18 cellular contexts compared by ENCODE assay signal in the genomic region with DNA sequence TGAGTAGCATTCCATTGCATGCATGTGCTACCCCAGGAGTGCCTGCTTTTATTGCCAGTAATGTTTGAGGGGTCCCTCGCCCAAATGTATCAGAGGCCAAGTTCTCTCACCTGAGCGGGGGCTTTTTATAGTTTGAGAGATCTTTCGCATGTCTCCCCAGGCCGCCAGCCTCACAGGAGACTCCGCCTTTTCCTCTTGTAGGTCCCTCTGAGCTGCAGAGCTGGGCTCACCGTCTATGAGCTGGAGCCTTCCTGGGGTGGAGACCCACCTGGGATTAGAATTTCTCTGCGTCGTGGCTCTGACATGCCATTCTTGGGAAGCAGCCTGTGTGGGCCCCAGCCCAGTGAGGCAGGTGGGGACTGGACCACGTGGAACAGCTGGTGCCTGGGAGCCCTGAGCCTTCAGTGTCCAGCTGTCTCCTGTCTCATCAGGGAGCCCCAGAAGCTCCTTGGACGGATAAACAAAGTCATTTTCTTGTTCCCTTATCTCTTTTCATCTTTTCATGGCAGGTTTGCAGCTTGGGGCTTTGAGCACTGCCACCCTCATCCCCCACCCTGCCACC.
"Had no signal": no experiment of that assay in that cellular context is flagged by ENCODE, and none has a peak within 500 bp of the region (broad histone marks: within the 10 kb centered on the region; RNA-seq: fewer than 3 reads in every experiment).

No MANE protein-coding gene starts in this region.

- H3K36me3 Mint-ChIP-seq: brain; memory B cell; natural killer cell treated with Interleukin-12 subunit alpha and Interleukin-12 subunit beta and Interleukin-15 and Interleukin-18, amount 100 ng/mL, for 72 hours; stimulated activated effector memory CD8-positive, alpha-beta T cell treated with anti-CD3 and anti-CD28 coated beads, Interleukin-12 subunit alpha, Interleukin-12 subunit beta, amount 100 ng/mL, for 72 hours had no signal

- H3K4me1 ChIP-seq: pancreas, stomach had no signal

- H3K4me1 Mint-ChIP-seq: memory B cell had no signal

- H3K9me3 Mint-ChIP-seq: memory B cell; natural killer cell treated with Interleukin-12 subunit alpha and Interleukin-12 subunit beta and Interleukin-15 and Interleukin-18, amount 100 ng/mL, for 72 hours; stimulated activated effector memory CD8-positive, alpha-beta T cell treated with anti-CD3 and anti-CD28 coated beads, Interleukin-12 subunit alpha, Interleukin-12 subunit beta, amount 100 ng/mL, for 72 hours had no signal

- FAIRE-seq: colon, pancreas had no signal

- DNase-seq: activated CD8-positive, alpha-beta memory T cell treated with anti-CD3 and anti-CD28 coated beads for 24 hours; activated gamma-delta T cell treated with Interleukin-2 at 50 U/mL for 16 hours; anterior cingulate cortex; central memory CD4-positive, alpha-beta T cell; dorsolateral prefrontal cortex; mucosa of descending colon; pancreas; stimulated activated CD4-positive, alpha-beta T cell treated with anti-CD3 and anti-CD28 coated beads, Interleukin-4, amount 100 ng/mL, for 24 hours; stomach had no signal

- ATAC-seq: activated CD4-positive, CD25-positive, alpha-beta regulatory T cell treated with anti-CD3 and anti-CD28 coated beads, Interleukin-2, amount 50 U/mL, for 24 hours; mucosa of descending colon; natural killer cell treated with Interleukin-12 subunit alpha and Interleukin-12 subunit beta and Interleukin-15 and Interleukin-18, amount 100 ng/mL, for 72 hours; pancreas; sciatic nerve; stimulated activated effector memory CD8-positive, alpha-beta T cell treated with anti-CD3 and anti-CD28 coated beads, Interleukin-12 subunit alpha, Interleukin-12 subunit beta, amount 100 ng/mL, for 72 hours had no signal

- H3K4me3 ChIP-seq: dorsolateral prefrontal cortex, mucosa of descending colon, pancreas, stomach, upper lobe of left lung had no signal

- H3K27me3 ChIP-seq: neutrophil, pancreas, upper lobe of left lung had no signal

- H3K9me3 ChIP-seq: mucosa of descending colon, neutrophil, pancreas, stomach, upper lobe of left lung had no signal

- H3K27ac ChIP-seq: dorsolateral prefrontal cortex, neutrophil, pancreas, stomach, upper lobe of left lung had no signal

- H3K27ac Mint-ChIP-seq: brain; memory B cell; stimulated activated effector memory CD8-positive, alpha-beta T cell treated with anti-CD3 and anti-CD28 coated beads, Interleukin-12 subunit alpha, Interleukin-12 subunit beta, amount 100 ng/mL, for 72 hours had no signal

- H3K4me3 Mint-ChIP-seq: brain; memory B cell; natural killer cell treated with Interleukin-12 subunit alpha and Interleukin-12 subunit beta and Interleukin-15 and Interleukin-18, amount 100 ng/mL, for 72 hours; stimulated activated effector memory CD8-positive, alpha-beta T cell treated with anti-CD3 and anti-CD28 coated beads, Interleukin-12 subunit alpha, Interleukin-12 subunit beta, amount 100 ng/mL, for 72 hours had no signal

- H3K36me3 ChIP-seq: neutrophil, pancreas, stomach, upper lobe of left lung had no signal
